15 cellular contexts compared by ENCODE assay signal in the genomic region with DNA sequence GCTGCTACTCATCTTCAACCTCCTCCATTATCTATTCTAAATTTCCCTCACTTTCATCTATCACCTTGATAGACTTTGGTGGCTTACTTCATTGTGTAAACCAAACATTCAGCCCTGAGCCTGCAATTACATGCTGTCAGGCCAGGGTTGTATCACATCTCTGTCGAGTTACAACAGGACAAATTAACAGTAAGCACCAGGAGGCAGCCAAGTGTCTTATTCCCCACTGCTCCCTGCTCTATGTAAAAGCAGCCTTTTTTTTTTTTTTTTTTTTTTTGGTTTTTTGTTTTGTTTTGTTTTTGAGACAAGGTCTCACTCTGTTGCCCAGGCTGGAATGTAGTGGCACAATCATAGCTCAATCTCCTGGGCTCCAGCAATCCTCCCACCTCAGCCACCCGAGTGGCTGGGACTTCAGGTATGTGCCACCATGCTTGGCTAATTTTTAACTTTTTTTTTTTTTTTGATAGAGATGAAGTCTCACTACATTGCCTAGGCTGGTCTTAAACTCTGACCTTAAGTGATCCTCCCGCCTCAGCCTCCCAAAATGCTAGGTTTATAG. TPM values are rescaled to one million over a fixed set of nuclear protein-coding genes. Genes with fewer than 3 reads are reported as not detected.
"Had no signal": no experiment of that assay in that cellular context is flagged by ENCODE, and none has a peak within 500 bp of the region (broad histone marks: within the 10 kb centered on the region; RNA-seq: fewer than 3 reads in every experiment).

No MANE protein-coding gene starts in this region.

- H3K27ac ChIP-seq: lower lobe of right lung, pancreas, sigmoid colon, spleen had no signal

- H3K4me1 ChIP-seq: lower lobe of right lung, pancreas, sigmoid colon had no signal

- H3K27me3 Mint-ChIP-seq: activated CD4-positive, alpha-beta memory T cell treated with anti-CD3 and anti-CD28 coated beads, Interleukin-2, amount 10 ng/mL, durations not matched to agents 7 days and 5 days; activated naive CD8-positive, alpha-beta T cell had no signal

- DNase-seq: activated CD4-positive, alpha-beta memory T cell treated with anti-CD3 and anti-CD28 coated beads, Interleukin-2, amount 10 ng/mL, durations not matched to agents 7 days and 5 days; activated CD4-positive, alpha-beta T cell treated with anti-CD3 and anti-CD28 coated beads for 4 hours; activated gamma-delta T cell; activated T-cell treated with anti-CD3 and anti-CD28 coated beads, Interleukin-2, amount 50 U/mL, for 4 hours; amniotic stem cell; caudate nucleus; foreskin fibroblast; hypothalamus; lower lobe of right lung; midbrain; pancreas; sigmoid colon; spleen; stimulated activated CD4-positive, alpha-beta T cell treated with anti-CD3 and anti-CD28 coated beads, Interleukin-1b, Interleukin-23, amount 100 ng/mL, for 48 hours had no signal

- H3K27me3 ChIP-seq: pancreas, sigmoid colon, spleen had no signal

- H3K27ac Mint-ChIP-seq: activated CD4-positive, alpha-beta memory T cell treated with anti-CD3 and anti-CD28 coated beads, Interleukin-2, amount 10 ng/mL, durations not matched to agents 7 days and 5 days; activated naive CD8-positive, alpha-beta T cell had no signal

- ATAC-seq: activated T-cell treated with anti-CD3 and anti-CD28 coated beads, Interleukin-2, amount 50 U/mL, for 4 hours; lower lobe of right lung; pancreas had no signal

- H3K4me3 ChIP-seq: lower lobe of right lung, pancreas, sigmoid colon, spleen had no signal

- H3K9me3 ChIP-seq: lower lobe of right lung, pancreas, sigmoid colon had no signal

- H3K36me3 ChIP-seq: lower lobe of right lung, pancreas, sigmoid colon, spleen had no signal

- H3K4me3 Mint-ChIP-seq: activated CD4-positive, alpha-beta memory T cell treated with anti-CD3 and anti-CD28 coated beads, Interleukin-2, amount 10 ng/mL, durations not matched to agents 7 days and 5 days; activated naive CD8-positive, alpha-beta T cell; activated T-cell treated with anti-CD3 and anti-CD28 coated beads, Interleukin-2, amount 50 U/mL, for 4 hours had no signal

RNA-seq across cellular contexts. Expression of a gene that starts 53.0 kb away (rescaled TPM):
- total RNA-seq: activated CD4-positive, alpha-beta memory T cell treated with anti-CD3 and anti-CD28 coated beads, Interleukin-2, amount 10 ng/mL, durations not matched to agents 7 days and 5 days; activated T-cell treated with anti-CD3 and anti-CD28 coated beads, Interleukin-2, amount 50 U/mL, for 4 hours had no signal
